19 cellular contexts compared by ENCODE assay signal in the genomic region with DNA sequence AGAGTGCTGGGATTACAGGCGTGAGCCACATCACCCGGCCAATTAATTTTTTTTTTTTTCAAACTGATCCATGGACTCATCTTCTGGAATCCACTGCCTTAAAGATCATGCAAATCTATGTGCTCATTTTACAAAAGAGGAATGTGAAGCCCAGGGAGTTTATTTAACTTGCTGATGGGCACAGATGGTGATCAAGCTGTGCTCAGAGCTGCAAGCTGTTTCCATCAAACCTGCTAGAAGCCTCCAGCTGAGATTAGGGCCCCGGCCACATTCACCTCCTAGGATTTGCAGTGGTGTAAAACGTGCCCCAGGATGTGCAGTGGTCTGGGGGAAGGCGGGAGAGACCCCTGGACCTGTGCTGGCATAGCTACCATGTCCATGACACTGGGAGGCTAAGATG. TPM values are rescaled to one million over a fixed set of nuclear protein-coding genes. Genes with fewer than 3 reads are reported as not detected.
DNase-seq lines count a peak whose midpoint lies in the region; ATAC-seq and TF ChIP-seq lines count a peak whose summit lies in the region.
"Had no signal": no experiment of that assay in that cellular context is flagged by ENCODE, and none has a peak within 500 bp of the region (broad histone marks: within the 10 kb centered on the region; RNA-seq: fewer than 3 reads in every experiment).

No MANE protein-coding gene starts in this region.

- no peak overlapping the region for H2BK5ac ChIP-seq in mesendoderm (ENCODE audit: low read length)

- H3K79me2 ChIP-seq in mesendoderm (ENCODE audit: control insufficient read depth, insufficient read depth, low read length) (no peaks in the 10 kb centered on the region), Karpas-422 (ENCODE audit: low read length) (no peaks in the 10 kb centered on the region)

- H3K9me3 Mint-ChIP-seq in stimulated activated naive B cell treated with anti-CD40 and anti-IgM and Interleukin-4, amounts not matched to agents 10 μg/mL and 1 μg/mL and 100 μg/mL, for 72 hours, result peaks cover 0 to 2% of the 10 kb centered on the region in 2 donors
- H3K9me3 Mint-ChIP-seq: CD4-positive, CD25-positive, alpha-beta regulatory T cell had no signal

- no peak for ATAC-seq in stimulated activated naive B cell treated with anti-CD40 and anti-IgM and Interleukin-4, amounts not matched to agents 10 μg/mL and 1 μg/mL and 100 μg/mL, for 72 hours (replicated peaks)
- ATAC-seq: SK-N-SH treated with all-trans-retinoic acid at 6 μM for 48 hours had no signal

- H3K27ac Mint-ChIP-seq in stimulated activated naive B cell treated with anti-CD40 and anti-IgM and Interleukin-4, amounts not matched to agents 10 μg/mL and 1 μg/mL and 100 μg/mL, for 72 hours, result no peak overlapping the region
- H3K27ac Mint-ChIP-seq: CD4-positive, CD25-positive, alpha-beta regulatory T cell; IgD-negative memory B cell had no signal

- TF ChIP-seq CTCF in choroid plexus epithelial cell (conservative IDR thresholded peaks at IDR 0.05; ENCODE audit: low read depth, low read length), result no peak

- H3K9me2 ChIP-seq in Karpas-422 (replicated peaks; ENCODE audit: insufficient read depth, low read length), result no peaks in the 10 kb centered on the region

- no peak overlapping the region for H3K9ac ChIP-seq in mesendoderm (ENCODE audit: low read length)
- no peak overlapping the region for H3K9ac ChIP-seq in Karpas-422 (ENCODE audit: low read length)

- H3K4me2 ChIP-seq in mesendoderm (ENCODE audit: low read length) (no peak overlapping the region), Karpas-422 (ENCODE audit: low read depth, low read length, poor library complexity, severe bottlenecking) (no peak overlapping the region)

- DNase-seq in ELF-1 (ENCODE audit: low read depth, low spot score), result peak; percentile 25
- DNase-seq in NCI-H1694 treated with DMSO at 0.1 percent for 48 hours (lab: John Stamatoyannopoulos, UW), result peak; percentile 10
- DNase-seq in choroid plexus epithelial cell (ENCODE audit: low read depth), result peak; percentile 40
- peak; percentile 15 for DNase-seq in mesendoderm
- DNase-seq in NCI-H748 (lab: John Stamatoyannopoulos, UW; ENCODE audit: unreplicated experiment), result no peak
- DNase-seq in stimulated activated naive B cell treated with anti-CD40 and anti-IgM and Interleukin-4, amounts not matched to agents 10 μg/mL and 1 μg/mL and 100 μg/mL, for 72 hours, result no peak
- DNase-seq in Karpas-422, result no peak
- DNase-seq: Calu3; CD4-positive, CD25-positive, alpha-beta regulatory T cell; DND-41; NCI-H1417; NCI-H2081 treated with DMSO at 0.1 percent for 48 hours; NCI-H226; NCI-H82; Peyer's patch; Right ventricle myocardium superior had no signal

- no peak overlapping the region for H3K4me3 ChIP-seq in choroid plexus epithelial cell (ENCODE audit: low read depth, low read length)
- no peak overlapping the region for H3K4me3 ChIP-seq in mesendoderm (ENCODE audit: low read length)
- no peak overlapping the region for H3K4me3 ChIP-seq in Karpas-422 (ENCODE audit: low read length)
- H3K4me3 ChIP-seq: HAP-1, Peyer's patch had no signal

- no peak overlapping the region for H4K5ac ChIP-seq in mesendoderm (ENCODE audit: low read length)

- no peaks in the 10 kb centered on the region for H3K36me3 Mint-ChIP-seq in stimulated activated naive B cell treated with anti-CD40 and anti-IgM and Interleukin-4, amounts not matched to agents 10 μg/mL and 1 μg/mL and 100 μg/mL, for 72 hours
- H3K36me3 Mint-ChIP-seq: CD4-positive, CD25-positive, alpha-beta regulatory T cell; IgD-negative memory B cell had no signal

- H2AK5ac ChIP-seq in mesendoderm (ENCODE audit: low read length), result no peak overlapping the region

- no peak overlapping the region for H4K8ac ChIP-seq in mesendoderm (ENCODE audit: low read depth, low read length)

- H4K20me1 ChIP-seq in Karpas-422 (ENCODE audit: insufficient read depth, low read depth, low read length), result no peaks in the 10 kb centered on the region

- no peak overlapping the region for H2AFZ ChIP-seq in Karpas-422 (ENCODE audit: low read length)

- peaks cover 9% of the 10 kb centered on the region for H3K27me3 ChIP-seq in mesendoderm (ENCODE audit: insufficient read depth, low read length, poor library complexity)
- H3K27me3 ChIP-seq in Karpas-422 (ENCODE audit: low read length), result no peaks in the 10 kb centered on the region
- H3K27me3 ChIP-seq: Peyer's patch had no signal

- H2BK120ac ChIP-seq in mesendoderm (ENCODE audit: low read depth, low read length), result no peak overlapping the region

- H3K4me1 ChIP-seq in mesendoderm (ENCODE audit: control insufficient read depth, low read depth, low read length) (peaks cover 3% of the 10 kb centered on the region), Karpas-422 (ENCODE audit: low read length) (0 out of 2 replicates have a peak, but pooled peaks cover 5% of the 10 kb centered on the region)
- H3K4me1 ChIP-seq: HAP-1, Peyer's patch had no signal

- no peaks in the 10 kb centered on the region for H3K36me3 ChIP-seq in mesendoderm (ENCODE audit: control insufficient read depth, insufficient read depth, low read length)
- H3K36me3 ChIP-seq in Karpas-422 (ENCODE audit: insufficient read depth, low read length), result no peaks in the 10 kb centered on the region
- H3K36me3 ChIP-seq: HAP-1, Peyer's patch had no signal

- H3K23ac ChIP-seq in mesendoderm (ENCODE audit: low read length), result no peak overlapping the region

- H3K4me1 Mint-ChIP-seq in stimulated activated naive B cell treated with anti-CD40 and anti-IgM and Interleukin-4, amounts not matched to agents 10 μg/mL and 1 μg/mL and 100 μg/mL, for 72 hours, result peaks cover 0 to 5% of the 10 kb centered on the region in 2 donors
- H3K4me1 Mint-ChIP-seq: IgD-negative memory B cell had no signal

- H3K27me3 Mint-ChIP-seq in stimulated activated naive B cell treated with anti-CD40 and anti-IgM and Interleukin-4, amounts not matched to agents 10 μg/mL and 1 μg/mL and 100 μg/mL, for 72 hours, result peaks cover 15 to 19% of the 10 kb centered on the region in 2 donors

- H3K18ac ChIP-seq in mesendoderm (ENCODE audit: low read length), result no peak overlapping the region

- H3K27ac ChIP-seq in mesendoderm (ENCODE audit: low read depth, low read length), result no peak overlapping the region
- no peak overlapping the region for H3K27ac ChIP-seq in Karpas-422 (ENCODE audit: low read length)
- H3K27ac ChIP-seq: Peyer's patch had no signal

- no peak overlapping the region for H3K4me3 Mint-ChIP-seq in stimulated activated naive B cell treated with anti-CD40 and anti-IgM and Interleukin-4, amounts not matched to agents 10 μg/mL and 1 μg/mL and 100 μg/mL, for 72 hours
- H3K4me3 Mint-ChIP-seq: IgD-negative memory B cell had no signal

- no peak overlapping the region for H2BK15ac ChIP-seq in mesendoderm (replicated peaks; ENCODE audit: low read depth)

- no peaks in the 10 kb centered on the region for H3K9me3 ChIP-seq in Karpas-422 (ENCODE audit: low read length)
- H3K9me3 ChIP-seq: HAP-1, Peyer's patch had no signal

- H3K4ac ChIP-seq in mesendoderm (ENCODE audit: low read depth, low read length), result no peak overlapping the region

- no peak overlapping the region for H3K56ac ChIP-seq in mesendoderm (ENCODE audit: low read length)

- H3K79me1 ChIP-seq in mesendoderm (ENCODE audit: low read length), result no peaks in the 10 kb centered on the region

- WGBS in mesendoderm (ENCODE audit: extremely low coverage, insufficient coverage, low lambda C conversion rate), result no CpG with 5 or more reads among the region's 5 CpGs

RNA-seq across cellular contexts. Expression of a gene that starts 56.1 kb away (rescaled TPM):
- polyA plus RNA-seq in mesendoderm (2013, experiment 1 of 2), result 10.7 TPM
- polyA plus RNA-seq in mesendoderm (2013, experiment 2 of 2), result 10.9 TPM
- total RNA-seq in Karpas-422 (2014; rRNA removed; shearing (Covaris generic); ENCODE audit: low replicate concordance), result 45.0 and 51.2 TPM in 2 replicates

Comparison
In these comparisons a context has a peak if more than half of its experiments do, and no peak if none do; other contexts are left out.
1. DNase-seq: peak in ELF-1 (single experiment), NCI-H1694 treated with DMSO at 0.1 percent for 48 hours (single experiment), choroid plexus epithelial cell (single experiment) and mesendoderm (single experiment); none in NCI-H748 (single experiment), stimulated activated naive B cell treated with anti-CD40 and anti-IgM and Interleukin-4, amounts not matched to agents 10 μg/mL and 1 μg/mL and 100 μg/mL, for 72 hours (single experiment) and Karpas-422 (single experiment).